Comparison of ENCODE assay signal across 2 cellular contexts in genomic region chr1:75801480-75801879, GRCh38. TPM values are rescaled to one million over a fixed set of nuclear protein-coding genes. Genes with fewer than 3 reads are reported as not detected.
"Had no signal": no experiment of that assay in that cellular context is flagged by ENCODE, and none has a peak within 500 bp of the region (broad histone marks: within the 10 kb centered on the region; RNA-seq: fewer than 3 reads in every experiment).

No MANE protein-coding gene starts in this region.

RNA-seq across cellular contexts. Expression of gene MSH4, which starts 4.8 kb away (rescaled TPM):
- total RNA-seq: LHCN-M2, M059J had no signal
